ENCODE assay signal across 8 cellular contexts in the genomic region with DNA sequence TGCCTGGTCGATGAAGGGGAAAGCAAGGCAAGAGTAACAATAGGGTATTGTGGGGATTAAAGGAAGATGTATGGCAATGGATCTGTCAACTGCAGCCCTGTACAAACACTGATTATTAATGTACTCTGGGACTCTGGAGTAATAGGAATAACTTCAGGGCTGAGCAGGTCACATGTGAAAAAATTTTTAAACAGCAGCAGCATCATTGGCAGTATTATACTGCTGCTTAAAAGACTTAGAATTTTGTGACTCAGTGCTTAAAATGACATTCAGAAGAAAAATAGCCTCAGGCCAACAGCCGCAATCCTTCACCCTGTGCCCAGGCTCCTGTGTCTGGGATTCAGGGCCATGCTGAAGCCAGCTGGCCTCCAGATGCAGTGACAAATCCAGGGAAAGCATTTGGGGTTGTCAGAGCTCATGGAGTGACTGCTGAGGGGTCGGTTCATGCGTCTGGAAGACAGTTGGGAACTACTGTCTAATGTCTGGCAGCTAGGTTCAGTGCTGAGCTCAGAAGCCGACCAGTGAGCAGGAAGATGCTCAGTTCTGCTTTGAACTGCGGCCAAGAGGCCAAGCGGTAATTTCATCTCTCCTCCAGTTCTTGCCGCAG. TPM values are rescaled to one million over a fixed set of nuclear protein-coding genes. Genes with fewer than 3 reads are reported as not detected.
DNase-seq lines count a peak whose midpoint lies in the region; ATAC-seq and TF ChIP-seq lines count a peak whose summit lies in the region.

No MANE protein-coding gene starts in this region.

- H2BK120ac ChIP-seq in trophoblast cell (ENCODE audit: insufficient read depth, low read length, poor library complexity): peak overlapping the region; percentile 85

- peak overlapping the region; percentile 5 for H3K4me2 ChIP-seq in trophoblast cell (ENCODE audit: low read length)

- WGBS in trophoblast cell (ENCODE audit: extremely low coverage, insufficient coverage, insufficient read length): no CpG with 5 or more reads among the region's 8 CpGs

- peaks cover 39% of the 10 kb centered on the region for H3K79me1 ChIP-seq in trophoblast cell (ENCODE audit: low read length)

- peak overlapping the region; percentile 21 for H3K14ac ChIP-seq in trophoblast cell (ENCODE audit: low read length)

- H3K4me1 ChIP-seq in trophoblast cell (ENCODE audit: control insufficient read depth in 1 of 2, insufficient read depth in 2 of 2, low read length in 2 of 2): peaks cover 25 to 26% of the 10 kb centered on the region in 2 experiments

- TF ChIP-seq POLR2A in erythroblast (IDR thresholded peaks at IDR 0.05; ENCODE audit: low read length): no peak

- peaks cover 12% of the 10 kb centered on the region for H3K79me2 ChIP-seq in trophoblast cell (ENCODE audit: control insufficient read depth, insufficient read depth, low read length, poor library complexity)

- H3K18ac ChIP-seq in trophoblast cell (ENCODE audit: low read length): peak overlapping the region; percentile 67

- H3K27ac ChIP-seq in trophoblast cell (ENCODE audit: low read depth, low read length): peak overlapping the region; percentile 83

- peak overlapping the region; percentile 19 for H2BK12ac ChIP-seq in trophoblast cell (ENCODE audit: low read length)

- peak overlapping the region; percentile 20 for H3K4ac ChIP-seq in trophoblast cell (ENCODE audit: low read depth, low read length)

- no peak overlapping the region for H3K23ac ChIP-seq in trophoblast cell (ENCODE audit: low read length)

- H2BK5ac ChIP-seq in trophoblast cell (ENCODE audit: low read depth, low read length, poor library complexity): peak overlapping the region; percentile 60

- no peak overlapping the region for H2AFZ ChIP-seq in trophoblast cell (ENCODE audit: insufficient read depth, low read length, poor library complexity)

- H4K91ac ChIP-seq in trophoblast cell (ENCODE audit: low read depth, low read length): peak overlapping the region; percentile 49

- no peak overlapping the region for H3K9ac ChIP-seq in trophoblast cell (ENCODE audit: low read length)

- H3K4me3 ChIP-seq in trophoblast cell (ENCODE audit: low read depth, low read length): no peak overlapping the region

- H4K12ac ChIP-seq in trophoblast cell (ENCODE audit: low read depth, low read length): no peak overlapping the region

- ATAC-seq in GM21528 (IDR thresholded peaks at IDR 0.05; ENCODE audit: low FRiP score, unreplicated experiment): no peak

- H2AK5ac ChIP-seq in trophoblast cell (ENCODE audit: low read length): no peak overlapping the region

- intact Hi-C loops in head of caudate nucleus (cut with DNase I): no loop called here

- no peaks in the 10 kb centered on the region for H3K9me3 ChIP-seq in trophoblast cell (ENCODE audit: insufficient read depth, low read depth, low read length)

- DNase-seq in EH (ENCODE audit: low read depth): peak; percentile 98
- DNase-seq in amniotic stem cell (lab: John Stamatoyannopoulos, UW): peak; percentile 65
- peak in 24 of 42 donors; percentile 10 to 72 (median 32) for DNase-seq in head of caudate nucleus
- DNase-seq in trophoblast cell: peak; percentile 96
- no peak for DNase-seq in stimulated activated CD4-positive, alpha-beta T cell treated with anti-CD3 and anti-CD28 coated beads, Interleukin-4, amount 100 ng/mL, for 1 hour
- DNase-seq in stimulated activated naive CD4-positive, alpha-beta T cell treated with Interleukin-2 at 50 U/mL for 16 hours (lab: John Stamatoyannopoulos, UW): no peak
- DNase-seq in erythroblast (lab: John Stamatoyannopoulos, UW): no peak

- no peaks in the 10 kb centered on the region for H3K36me3 ChIP-seq in trophoblast cell (ENCODE audit: control insufficient read depth in 1 of 2, insufficient read depth in 2 of 2, low read length in 2 of 2)

- H4K8ac ChIP-seq in trophoblast cell (ENCODE audit: low read depth, low read length): no peak overlapping the region

- no peaks in the 10 kb centered on the region for H3K27me3 ChIP-seq in trophoblast cell (ENCODE audit: insufficient read depth, low read length)

RNA-seq across cellular contexts. Expression of a gene that starts 22.2 kb away (rescaled TPM):
- 46.2 and 46.6 TPM in 2 replicates for polyA plus RNA-seq in trophoblast cell (2013)

Comparison
In these comparisons a context has a peak if more than half of its experiments do, and no peak if none do; other contexts are left out.
1. DNase-seq: peak in EH (single experiment), amniotic stem cell (single experiment), head of caudate nucleus (24 of 42) and trophoblast cell (2 of 2); none in stimulated activated CD4-positive, alpha-beta T cell treated with anti-CD3 and anti-CD28 coated beads, Interleukin-4, amount 100 ng/mL, for 1 hour (single experiment), stimulated activated naive CD4-positive, alpha-beta T cell treated with Interleukin-2 at 50 U/mL for 16 hours (single experiment) and erythroblast (0 of 2).